13 cellular contexts compared by ENCODE assay signal in the genomic region with DNA sequence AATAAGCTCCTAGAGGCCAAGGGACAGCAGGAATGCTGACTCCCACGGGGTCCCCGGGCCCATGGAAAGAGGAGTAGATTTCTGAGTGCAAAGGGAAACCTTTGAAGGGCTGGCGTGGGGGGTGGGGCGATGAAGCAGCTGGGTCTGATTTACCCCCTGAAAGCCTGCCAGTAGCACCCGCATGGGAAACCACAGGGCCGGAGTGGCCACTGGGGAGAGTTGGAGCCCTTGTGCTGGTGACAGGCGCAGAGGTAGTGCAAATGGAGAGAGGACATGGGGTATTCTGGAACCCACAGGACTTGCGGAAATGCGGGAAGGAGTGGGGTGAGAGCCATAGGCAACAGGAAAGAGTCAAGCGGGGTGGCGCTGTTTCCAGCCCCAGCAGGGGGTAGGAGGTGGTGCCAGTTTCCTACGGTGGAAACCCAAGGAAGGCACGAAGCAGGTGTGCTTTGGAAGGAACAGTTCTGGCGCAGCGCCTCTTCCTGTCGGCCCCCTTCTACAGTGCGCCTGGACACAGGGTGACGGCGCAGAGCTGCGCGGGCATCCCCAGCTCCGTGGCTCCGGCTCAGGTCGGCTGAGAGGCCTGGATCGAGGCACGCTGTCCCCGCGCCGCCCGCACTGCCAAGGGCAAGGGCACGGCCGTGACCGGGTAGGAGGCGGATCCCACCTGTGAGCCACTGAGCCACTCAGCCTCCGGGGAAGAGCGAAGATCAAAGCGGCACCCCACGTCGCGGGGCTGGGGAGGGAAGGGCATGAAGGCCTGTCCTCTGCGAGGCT.
A peak's percentile ranks its signal among the peaks of the same experiment; 100 is the strongest.
DNase-seq lines count a peak whose midpoint lies in the region; ATAC-seq and TF ChIP-seq lines count a peak whose summit lies in the region.
"Had no signal": no experiment of that assay in that cellular context is flagged by ENCODE, and none has a peak within 500 bp of the region (broad histone marks: within the 10 kb centered on the region; RNA-seq: fewer than 3 reads in every experiment).

No MANE protein-coding gene starts in this region.

- H3K4me1 Mint-ChIP-seq in activated naive CD8-positive, alpha-beta T cell (ENCODE audit: low read depth) = peaks cover 6% of the 10 kb centered on the region
- H3K4me1 Mint-ChIP-seq in activated naive CD8-positive, alpha-beta T cell treated with anti-CD3 and anti-CD28 coated beads, Interleukin-2, amount 50 U/mL, for 24 hours = peaks cover 2% of the 10 kb centered on the region
- peaks cover 24% of the 10 kb centered on the region for H3K4me1 Mint-ChIP-seq in endodermal cell
- H3K4me1 Mint-ChIP-seq: central memory CD8-positive, alpha-beta T cell had no signal

- 32% methylated on average over 18 to 41 of the region's 41 CpGs for WGBS in endodermal cell (ENCODE audit: insufficient coverage in 1 of 2, insufficient read length in 1 of 2), 2 experiments
- WGBS in suprapubic skin = 58% methylated on average over 16 of the region's 41 CpGs

- no peaks in the 10 kb centered on the region for H3K36me3 ChIP-seq in endodermal cell (ENCODE audit: control insufficient read depth, insufficient read depth, low read length)
- H3K36me3 ChIP-seq in left lung = no peaks in the 10 kb centered on the region
- no peaks in the 10 kb centered on the region for H3K36me3 ChIP-seq in suprapubic skin

- peaks cover 28% of the 10 kb centered on the region for H3K27me3 Mint-ChIP-seq in activated naive CD8-positive, alpha-beta T cell
- H3K27me3 Mint-ChIP-seq in activated naive CD8-positive, alpha-beta T cell treated with anti-CD3 and anti-CD28 coated beads, Interleukin-2, amount 50 U/mL, for 24 hours = peaks cover 41% of the 10 kb centered on the region
- H3K27me3 Mint-ChIP-seq in endodermal cell (ENCODE audit: insufficient read depth) = peaks cover 84% of the 10 kb centered on the region

- ATAC-seq in activated naive CD8-positive, alpha-beta T cell treated with anti-CD3 and anti-CD28 coated beads, Interleukin-2, amount 50 U/mL, for 24 hours = no peak
- peak; percentile 62 for ATAC-seq in left lung
- ATAC-seq: Panc1 had no signal

- no peaks in the 10 kb centered on the region for H3K9me3 ChIP-seq in endodermal cell (ENCODE audit: control insufficient read depth, low read length)
- H3K9me3 ChIP-seq in left lung = no peaks in the 10 kb centered on the region
- no peaks in the 10 kb centered on the region for H3K9me3 ChIP-seq in suprapubic skin

- no peak overlapping the region for H3K27ac Mint-ChIP-seq in activated naive CD8-positive, alpha-beta T cell
- H3K27ac Mint-ChIP-seq in activated naive CD8-positive, alpha-beta T cell treated with anti-CD3 and anti-CD28 coated beads, Interleukin-2, amount 50 U/mL, for 24 hours = no peak overlapping the region
- H3K27ac Mint-ChIP-seq in endodermal cell = no peak overlapping the region

- H3K9me3 Mint-ChIP-seq in activated naive CD8-positive, alpha-beta T cell (ENCODE audit: low read depth) = peaks cover 3% of the 10 kb centered on the region
- H3K9me3 Mint-ChIP-seq in activated naive CD8-positive, alpha-beta T cell treated with anti-CD3 and anti-CD28 coated beads, Interleukin-2, amount 50 U/mL, for 24 hours = no peaks in the 10 kb centered on the region
- no peaks in the 10 kb centered on the region for H3K9me3 Mint-ChIP-seq in endodermal cell

- H3K4me1 ChIP-seq in endodermal cell (ENCODE audit: control insufficient read depth, insufficient read depth, low read length) (peaks cover 9% of the 10 kb centered on the region), left lung (peaks cover 6 to 8% of the 10 kb centered on the region in 2 donors), suprapubic skin (peaks cover 14% of the 10 kb centered on the region)

- no peak overlapping the region for H3K9ac ChIP-seq in endodermal cell (ENCODE audit: extremely low read depth, low read length, poor library complexity, severe bottlenecking)

- no peaks in the 10 kb centered on the region for H3K36me3 Mint-ChIP-seq in activated naive CD8-positive, alpha-beta T cell
- no peaks in the 10 kb centered on the region for H3K36me3 Mint-ChIP-seq in activated naive CD8-positive, alpha-beta T cell treated with anti-CD3 and anti-CD28 coated beads, Interleukin-2, amount 50 U/mL, for 24 hours (ENCODE audit: low read depth)
- no peaks in the 10 kb centered on the region for H3K36me3 Mint-ChIP-seq in endodermal cell (ENCODE audit: low read depth)

- peaks cover 76% of the 10 kb centered on the region for H3K27me3 ChIP-seq in endodermal cell (ENCODE audit: control insufficient read depth, insufficient read depth, low read length, poor library complexity, severe bottlenecking)
- H3K27me3 ChIP-seq in left lung = peaks cover 14 to 66% of the 10 kb centered on the region in 2 donors
- H3K27me3 ChIP-seq in suprapubic skin = peaks cover 27% of the 10 kb centered on the region

- no peak for DNase-seq in activated naive CD8-positive, alpha-beta T cell treated with anti-CD3 and anti-CD28 coated beads, Interleukin-2, amount 50 U/mL, for 24 hours
- peak; percentile 78 for DNase-seq in endodermal cell
- peak in 1 of 2 donors; percentile 81 for DNase-seq in left lung
- no peak for DNase-seq in suprapubic skin (ENCODE audit: low spot score in 2 of 2)
- DNase-seq in HCEC 1CT = no peak
- DNase-seq in posterior vena cava (ENCODE audit: low spot score) = no peak
- no peak for DNase-seq in NCI-H2196 treated with DMSO at 0.1 percent for 48 hours (lab: John Stamatoyannopoulos, UW; ENCODE audit: unreplicated experiment)
- DNase-seq: ACHN, NCI-H2081, small intestine had no signal

- peak overlapping the region; percentile 18 for H3K4me3 Mint-ChIP-seq in activated naive CD8-positive, alpha-beta T cell
- no peak overlapping the region for H3K4me3 Mint-ChIP-seq in activated naive CD8-positive, alpha-beta T cell treated with anti-CD3 and anti-CD28 coated beads, Interleukin-2, amount 50 U/mL, for 24 hours
- H3K4me3 Mint-ChIP-seq in endodermal cell = peak overlapping the region; percentile 51
- H3K4me3 Mint-ChIP-seq: central memory CD8-positive, alpha-beta T cell had no signal

- no peak for TF ChIP-seq CTCF in endodermal cell (conservative IDR thresholded peaks at IDR 0.05)
- TF ChIP-seq CTCF in left lung (IDR thresholded peaks at IDR 0.05) = no peak
- TF ChIP-seq CTCF in suprapubic skin (IDR thresholded peaks at IDR 0.05) = no peak

- intact Hi-C loops in left lung (cut with DNase I) = no loop called here
- intact Hi-C loops in posterior vena cava (cut with DNase I) = no loop called here

- H3K27ac ChIP-seq in endodermal cell (ENCODE audit: low read depth, low read length) (peak overlapping the region; percentile 64), left lung (no peak overlapping the region), suprapubic skin (no peak overlapping the region)

- H3K4me3 ChIP-seq in endodermal cell (ENCODE audit: low read length) (no peak overlapping the region), left lung (no peak overlapping the region), suprapubic skin (peak overlapping the region; percentile 35)

- no peak for TF ChIP-seq POLR2A in suprapubic skin (IDR thresholded peaks at IDR 0.05)

- TF ChIP-seq EP300 in suprapubic skin (IDR thresholded peaks at IDR 0.05) = no peak
